In the genomic region with DNA sequence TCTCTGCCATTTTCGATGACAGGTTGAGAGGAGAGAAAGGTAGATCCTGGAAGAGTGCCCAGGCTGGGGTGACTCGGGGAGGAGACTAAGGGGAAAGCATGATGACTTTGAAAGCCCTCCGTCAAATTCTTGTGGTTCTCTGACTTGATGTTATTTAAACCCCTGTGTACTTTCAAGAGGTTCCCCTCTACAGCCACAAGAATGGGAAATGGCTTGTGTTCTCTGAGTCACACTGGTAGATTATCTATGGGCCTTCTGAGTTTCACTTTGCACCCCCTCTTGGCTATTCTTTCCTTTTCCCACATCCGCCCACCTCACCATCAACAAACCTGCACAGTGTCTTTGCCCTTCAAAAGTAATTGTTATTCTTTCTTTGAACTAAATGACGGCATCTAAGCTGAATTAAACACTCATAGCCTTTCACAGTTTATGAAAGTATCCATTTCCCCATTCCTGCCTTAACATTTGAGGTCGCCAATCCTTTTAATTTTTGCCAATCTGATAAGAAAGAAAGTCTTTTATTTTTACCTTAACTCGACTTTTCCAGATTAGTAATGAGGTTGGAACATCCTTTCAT, we compare ENCODE assay signal across 8 cellular contexts. TPM values are rescaled to one million over a fixed set of nuclear protein-coding genes. Genes with fewer than 3 reads are reported as not detected.
DNase-seq lines count a peak whose midpoint lies in the region; ATAC-seq and TF ChIP-seq lines count a peak whose summit lies in the region.

No MANE protein-coding gene starts in this region.

- TF ChIP-seq RAD21 in HCT116 (IDR thresholded peaks at IDR 0.05; ENCODE audit: low read depth), result peak; percentile 44

- no peaks in the 10 kb centered on the region for H4K20me1 ChIP-seq in HCT116 (ENCODE audit: insufficient read depth)

- ATAC-seq in HCT116, result peak; percentile 77
- peak; percentile 81 for ATAC-seq in foreskin keratinocyte
- no peak for ATAC-seq in GM18519 (IDR thresholded peaks at IDR 0.05; ENCODE audit: low FRiP score, unreplicated experiment)

- H3K27ac ChIP-seq in HCT116 (ENCODE audit: low read depth, low read length), result peak overlapping the region; percentile 96
- H3K27ac ChIP-seq in foreskin keratinocyte, result peak overlapping the region; percentile 46

- H3K79me2 ChIP-seq in HCT116 (ENCODE audit: insufficient read depth, low read length), result no peaks in the 10 kb centered on the region

- POLR2A ChIA-PET in GM10248 (lab: Yijun Ruan, JAX) (no interaction called here), HCT116 (lab: Charles Lee) (no interaction called here)

- H3K9ac ChIP-seq in HCT116 (ENCODE audit: low read length), result peak overlapping the region; percentile 52

- H3K27me3 ChIP-seq in HCT116 (ENCODE audit: insufficient read depth, low read length) (no peaks in the 10 kb centered on the region), foreskin keratinocyte (peaks cover 24% of the 10 kb centered on the region)

- intact Hi-C loops in HCT116 (cut with micrococcal nuclease), result no loop called here

- BruUV-seq in HCT116 (replicated peaks; lab: Mats Ljungman, UMichigan), result no TSS peak

- TF ChIP-seq POLR2A in HCT116 (IDR thresholded peaks at IDR 0.05; ENCODE audit: borderline replicate concordance, extremely low read depth, insufficient read depth, insufficient read length), result no peak
- TF ChIP-seq POLR2A in NB4 (IDR thresholded peaks at IDR 0.05; ENCODE audit: extremely low read depth, insufficient read length), result no peak

- CTCF ChIA-PET in GM10248 (lab: Yijun Ruan, JAX) (no interaction called here), HCT116 (lab: Charles Lee) (interaction anchor here (0.8 to 1.1 kb wide), 2 partner anchors 17 to 20 kb away, joined by 3 to 4 read pairs; no protein-coding TSS in a partner anchor)

- peak overlapping the region; percentile 66 for H3K4me2 ChIP-seq in HCT116 (ENCODE audit: low read length)

- peaks cover 67 to 95% of the 10 kb centered on the region in 2 experiments for H3K4me1 ChIP-seq in HCT116 (ENCODE audit: control insufficient read depth in 1 of 2, insufficient read depth in 2 of 2, low read length in 2 of 2)
- H3K4me1 ChIP-seq in foreskin keratinocyte, result peaks cover 33% of the 10 kb centered on the region

- H3K9me2 ChIP-seq in HCT116 (ENCODE audit: insufficient read depth), result no peaks in the 10 kb centered on the region

- TF ChIP-seq CTCF in GM10248 (IDR thresholded peaks at IDR 0.05; ENCODE audit: control extremely low read depth, extremely low read depth, low read depth, missing control alignments) (no peak), HCT116 (IDR thresholded peaks at IDR 0.05 in 2 of 3, conservative IDR thresholded peaks at IDR 0.05 in 1 of 3; ENCODE audit: borderline replicate concordance in 1 of 3, insufficient read depth in 1 of 3, low read depth in 2 of 3, low read length in 2 of 3) (no peak), NB4 (IDR thresholded peaks at IDR 0.05; ENCODE audit: low read depth, low read length) (no peak), foreskin keratinocyte (conservative IDR thresholded peaks at IDR 0.05) (no peak)

- no peak overlapping the region for H3K4me3 ChIP-seq in HCT116 (replicated peaks in 1 of 2; ENCODE audit: low read depth in 1 of 2, low read length in 2 of 2)
- no peak overlapping the region for H3K4me3 ChIP-seq in NB4 (ENCODE audit: low read depth, low read length)

- RAD21 ChIA-PET in HCT116 (lab: Charles Lee; ENCODE audit: low non-redundant PET in 1 of 2, low total read pairs in 2 of 2, uncharacterized antibody in 2 of 2, unreplicated experiment in 2 of 2), result interaction anchor here (1.0 to 1.1 kb wide), 2 partner anchors 13 to 20 kb away, joined by 3 read pairs; no protein-coding TSS in a partner anchor

- peak; percentile 68 for DNase-seq in GM10248 (ENCODE audit: extremely low spot score)
- DNase-seq in HCT116 (ENCODE audit: low read depth, low spot score), result peak; percentile 100
- peak; percentile 85 for DNase-seq in NB4 (ENCODE audit: low read depth)
- DNase-seq in activated CD8-positive, alpha-beta memory T cell treated with anti-CD3 and anti-CD28 coated beads for 1 hour (ENCODE audit: extremely low read depth in 1 of 2, low read depth in 1 of 2), result peak; percentile 51 to 59
- DNase-seq in foreskin keratinocyte, result peak; percentile 98 to 99
- DNase-seq in stimulated activated CD8-positive, alpha-beta memory T cell treated with anti-CD3 and anti-CD28 coated beads, Interleukin-7, amount 100 ng/mL, for 48 hours (ENCODE audit: extremely low read depth in 1 of 2, low read depth in 1 of 2), result peak; percentile 43 to 76
- DNase-seq in NCI-H1694 (lab: John Stamatoyannopoulos, UW), result no peak

- H2AFZ ChIP-seq in HCT116 (ENCODE audit: low read depth, low read length, poor library complexity, severe bottlenecking), result no peak overlapping the region

- no peaks in the 10 kb centered on the region for H3K9me3 ChIP-seq in HCT116 (ENCODE audit: control insufficient read depth in 1 of 2, insufficient read depth in 1 of 2, low read depth in 1 of 2, low read length in 2 of 2)

- H3K36me3 ChIP-seq in HCT116 (ENCODE audit: control insufficient read depth in 1 of 2, insufficient read depth in 2 of 2, low read length in 2 of 2), result no peaks in the 10 kb centered on the region

TF ChIP-seq in HCT116, 20 proteins besides CTCF, POLR2A, EP300 and RAD21 (continues in another document):
- peak; percentile 51 for TF ChIP-seq ZBTB33 (IDR thresholded peaks at IDR 0.05; ENCODE audit: extremely low read depth, insufficient replicate concordance, low read length)
- TF ChIP-seq REST (IDR thresholded peaks at IDR 0.05; ENCODE audit: low read depth), result no peak
- TF ChIP-seq EZH2 (IDR thresholded peaks at IDR 0.05), result no peak
- peak; percentile 81 for TF ChIP-seq SRF (IDR thresholded peaks at IDR 0.05; ENCODE audit: low read depth)
- no peak for TF ChIP-seq ZFX (IDR thresholded peaks at IDR 0.05)
- peak; percentile 76 for TF ChIP-seq CBX3 (IDR thresholded peaks at IDR 0.05; ENCODE audit: low read depth)
- peak; percentile 80 for TF ChIP-seq MAX (IDR thresholded peaks at IDR 0.05)
- TF ChIP-seq, protein P1, sequence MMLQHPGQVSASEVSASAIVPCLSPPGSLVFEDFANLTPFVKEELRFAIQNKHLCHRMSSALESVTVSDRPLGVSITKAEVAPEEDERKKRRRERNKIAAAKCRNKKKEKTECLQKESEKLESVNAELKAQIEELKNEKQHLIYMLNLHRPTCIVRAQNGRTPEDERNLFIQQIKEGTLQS (IDR thresholded peaks at IDR 0.05), result no peak
- TF ChIP-seq ZNF274 (IDR thresholded peaks at IDR 0.05; ENCODE audit: low read depth, low read length), result no peak
- TF ChIP-seq CEBPB (IDR thresholded peaks at IDR 0.05; ENCODE audit: low read depth), result peak; percentile 95
- no peak for TF ChIP-seq EZH2phosphoT487 (IDR thresholded peaks at IDR 0.05; ENCODE audit: borderline replicate concordance)
- TF ChIP-seq SP1 (IDR thresholded peaks at IDR 0.05; ENCODE audit: low read depth), result peak; percentile 99
- peak; percentile 84 for TF ChIP-seq POLR2AphosphoS5 (IDR thresholded peaks at IDR 0.05; ENCODE audit: low read depth, low read length)
- peak; percentile 85 for TF ChIP-seq SIN3A (IDR thresholded peaks at IDR 0.05; ENCODE audit: low read depth)
- TF ChIP-seq EGR1 (IDR thresholded peaks at IDR 0.05; ENCODE audit: low read depth), result peak; percentile 94
- peak; percentile 76 for TF ChIP-seq TCF7L2 (IDR thresholded peaks at IDR 0.05; ENCODE audit: borderline replicate concordance, extremely low read depth, insufficient read depth, insufficient read length)
- TF ChIP-seq JUND (IDR thresholded peaks at IDR 0.05), result peak; percentile 99

RNA-seq across cellular contexts. Expression of gene PRF1, which starts 24.1 kb away (rescaled TPM):
- total RNA-seq in HCT116 (2021; ENCODE audit: unreplicated experiment), result 6.4 TPM
- 10.7 and 11.9 TPM in 2 replicates for polyA plus RNA-seq in HCT116 (2012)
- not detected in 2 replicates for total RNA-seq in foreskin keratinocyte
- polyA plus RNA-seq in foreskin keratinocyte, result not detected in 2 replicates
